Comparison of ENCODE assay signal across 1 cellular context in the genomic region with DNA sequence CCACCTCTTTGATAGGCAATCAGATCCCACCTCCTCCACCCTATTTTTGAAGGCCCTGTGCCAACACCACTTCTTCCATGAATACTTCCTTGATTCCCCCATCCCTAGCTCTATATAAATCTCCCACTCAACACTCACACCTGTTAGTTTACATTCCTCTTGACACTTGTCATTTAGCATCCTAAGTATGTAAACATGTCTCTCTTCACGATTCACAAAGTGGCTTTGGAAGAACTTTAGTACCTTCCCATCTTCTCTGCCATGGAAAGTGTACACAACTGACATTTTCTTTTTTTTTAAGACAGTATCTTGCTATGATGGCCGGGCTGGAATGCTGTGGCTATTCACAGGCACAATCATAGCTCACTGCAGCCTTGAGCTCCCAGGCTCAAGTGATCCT.
TF ChIP-seq lines count a peak whose summit lies in the region.

No MANE protein-coding gene starts in this region.

TF ChIP-seq in WTC11, 78 proteins besides CTCF, POLR2A, EP300 and RAD21 (continued from another document):
- TF ChIP-seq, protein P1, sequence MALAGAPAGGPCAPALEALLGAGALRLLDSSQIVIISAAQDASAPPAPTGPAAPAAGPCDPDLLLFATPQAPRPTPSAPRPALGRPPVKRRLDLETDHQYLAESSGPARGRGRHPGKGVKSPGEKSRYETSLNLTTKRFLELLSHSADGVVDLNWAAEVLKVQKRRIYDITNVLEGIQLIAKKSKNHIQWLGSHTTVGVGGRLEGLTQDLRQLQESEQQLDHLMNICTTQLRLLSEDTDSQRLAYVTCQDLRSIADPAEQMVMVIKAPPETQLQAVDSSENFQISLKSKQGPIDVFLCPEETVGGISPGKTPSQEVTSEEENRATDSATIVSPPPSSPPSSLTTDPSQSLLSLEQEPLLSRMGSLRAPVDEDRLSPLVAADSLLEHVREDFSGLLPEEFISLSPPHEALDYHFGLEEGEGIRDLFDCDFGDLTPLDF (CRISPR knock-in tag; IDR thresholded peaks at IDR 0.05): no peak
- TF ChIP-seq, protein P2, sequence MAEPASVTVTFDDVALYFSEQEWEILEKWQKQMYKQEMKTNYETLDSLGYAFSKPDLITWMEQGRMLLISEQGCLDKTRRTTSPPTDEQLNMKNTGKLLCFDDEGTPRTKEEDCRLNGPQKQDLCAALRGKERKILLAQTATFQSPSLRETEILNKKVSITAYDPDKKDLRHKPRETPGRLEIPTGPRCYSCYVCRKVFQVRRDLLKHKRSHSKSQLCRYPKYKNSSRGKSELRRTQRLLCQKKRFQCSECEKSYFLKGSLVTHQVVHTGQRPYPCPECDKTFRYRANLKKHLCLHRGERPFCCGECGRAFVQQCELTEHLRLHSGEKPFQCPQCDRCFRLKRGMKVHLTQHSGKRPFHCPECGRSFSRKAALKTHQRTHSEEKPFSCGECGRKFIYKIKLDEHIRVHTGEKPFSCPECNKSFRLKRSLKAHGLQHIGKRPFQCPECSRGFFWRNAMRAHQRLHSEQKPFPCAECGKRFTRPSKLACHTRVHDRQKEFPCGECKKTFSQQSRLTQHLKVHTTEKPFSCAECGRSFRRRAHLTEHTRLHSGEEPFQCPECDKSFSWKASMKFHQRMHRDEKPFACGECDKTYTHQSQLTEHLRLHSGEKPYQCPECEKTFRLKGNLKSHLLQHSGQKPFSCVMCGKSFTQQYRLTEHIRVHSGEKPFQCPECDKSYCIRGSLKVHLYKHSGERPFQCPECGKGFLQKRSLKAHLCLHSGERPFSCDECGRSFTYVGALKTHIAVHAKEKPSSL (CRISPR knock-in tag; conservative IDR thresholded peaks at IDR 0.05): no peak
- TF ChIP-seq EMX1 (CRISPR knock-in tag; IDR thresholded peaks at IDR 0.05): no peak
- no peak for TF ChIP-seq ZNF263 (CRISPR knock-in tag; IDR thresholded peaks at IDR 0.05; ENCODE audit: low read depth)
- TF ChIP-seq FOXJ3 (CRISPR knock-in tag; IDR thresholded peaks at IDR 0.05; ENCODE audit: borderline replicate concordance): no peak
- TF ChIP-seq, protein P3, sequence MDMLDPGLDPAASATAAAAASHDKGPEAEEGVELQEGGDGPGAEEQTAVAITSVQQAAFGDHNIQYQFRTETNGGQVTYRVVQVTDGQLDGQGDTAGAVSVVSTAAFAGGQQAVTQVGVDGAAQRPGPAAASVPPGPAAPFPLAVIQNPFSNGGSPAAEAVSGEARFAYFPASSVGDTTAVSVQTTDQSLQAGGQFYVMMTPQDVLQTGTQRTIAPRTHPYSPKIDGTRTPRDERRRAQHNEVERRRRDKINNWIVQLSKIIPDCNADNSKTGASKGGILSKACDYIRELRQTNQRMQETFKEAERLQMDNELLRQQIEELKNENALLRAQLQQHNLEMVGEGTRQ (CRISPR knock-in tag; IDR thresholded peaks at IDR 0.05): no peak
